Comparison of ENCODE assay signal across 18 cellular contexts in the genomic region with DNA sequence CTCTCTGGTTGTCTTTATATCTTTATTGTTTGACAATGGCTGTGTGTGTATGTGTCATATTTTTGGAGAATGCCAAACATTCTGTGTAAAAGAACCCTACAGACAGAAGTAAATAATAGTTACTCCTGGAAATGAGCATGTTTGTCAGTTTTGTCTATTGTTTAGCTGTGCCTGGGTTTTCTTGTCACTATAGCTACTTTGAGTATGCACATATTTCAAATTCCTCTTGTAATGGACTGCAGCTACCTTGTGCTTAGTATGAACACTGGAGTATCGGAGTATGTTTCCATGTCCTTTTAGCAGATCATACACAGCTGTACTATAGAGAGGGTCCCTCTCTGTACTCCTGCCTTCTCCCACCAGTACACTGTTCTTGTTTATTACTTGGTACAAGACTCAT. TPM values are rescaled to one million over a fixed set of nuclear protein-coding genes. Genes with fewer than 3 reads are reported as not detected.
DNase-seq lines count a peak whose midpoint lies in the region; ATAC-seq, FAIRE-seq and TF ChIP-seq lines count a peak whose summit lies in the region.
"Had no signal": no experiment of that assay in that cellular context is flagged by ENCODE, and none has a peak within 500 bp of the region (broad histone marks: within the 10 kb centered on the region; RNA-seq: fewer than 3 reads in every experiment).

No MANE protein-coding gene starts in this region.

- no peaks in the 10 kb centered on the region for H3K4me1 Mint-ChIP-seq in activated naive CD8-positive, alpha-beta T cell treated with anti-CD3 and anti-CD28 coated beads for 36 hours
- H3K4me1 Mint-ChIP-seq: mesothelial cell of epicardium; stimulated activated naive B cell treated with anti-CD40 and anti-IgM and Interleukin-4, amounts not matched to agents 10 μg/mL and 1 μg/mL and 100 μg/mL, for 72 hours had no signal

- H3K9ac ChIP-seq in PC-3 (ENCODE audit: low read length) (peak overlapping the region; percentile 72), endothelial cell of umbilical vein (replicated peaks; ENCODE audit: extremely low read depth, insufficient read depth, low read length) (peak overlapping the region; percentile 50)

- H3K4me1 ChIP-seq in PC-3 (ENCODE audit: insufficient read depth, low read length) (peaks cover 66% of the 10 kb centered on the region), endothelial cell of umbilical vein (ENCODE audit: control insufficient read depth, extremely low read depth, insufficient read depth, low read length) (peaks cover 26% of the 10 kb centered on the region), mesodermal cell (ENCODE audit: control insufficient read depth, insufficient read depth, low read length, poor library complexity, severe bottlenecking) (peaks cover 3% of the 10 kb centered on the region)

- CTCF ChIA-PET in PC-3 (lab: Charles Lee) (no interaction called here), endothelial cell of umbilical vein (lab: Charles Lee) (no interaction called here)

- H3K36me3 ChIP-seq in PC-3 (ENCODE audit: low read depth, low read length) (no peaks in the 10 kb centered on the region), endothelial cell of umbilical vein (ENCODE audit: control insufficient read depth in 2 of 2, extremely low read depth in 1 of 2, insufficient read depth in 2 of 2, low read length in 2 of 2) (no peaks in the 10 kb centered on the region), mesodermal cell (ENCODE audit: control insufficient read depth, insufficient read depth, low read length) (no peaks in the 10 kb centered on the region)

- no peaks in the 10 kb centered on the region for H3K9me1 ChIP-seq in endothelial cell of umbilical vein (replicated peaks; ENCODE audit: control insufficient read depth, extremely low read depth, insufficient read depth, low read length)

- TF ChIP-seq CTCF in PC-3 (conservative IDR thresholded peaks at IDR 0.05; ENCODE audit: low read depth, low read length) (no peak), endothelial cell of umbilical vein (IDR thresholded peaks at IDR 0.05; ENCODE audit: extremely low read depth in 1 of 2, insufficient read depth in 1 of 2, low read depth in 1 of 2, low read length in 2 of 2) (no peak)

- DNase-seq in EL (peak; percentile 53), PC-3 (peak; percentile 79), endothelial cell of umbilical vein (ENCODE audit: low read depth, low spot score) (peak; percentile 12), cerebellar cortex (ENCODE audit: low spot score) (no peak), putamen (ENCODE audit: low spot score) (no peak), NCI-H2196 treated with DMSO at 0.1 percent for 48 hours (lab: John Stamatoyannopoulos, UW; ENCODE audit: unreplicated experiment) (no peak)
- no peak for DNase-seq in activated naive CD8-positive, alpha-beta T cell treated with anti-CD3 and anti-CD28 coated beads for 36 hours
- DNase-seq: activated CD8-positive, alpha-beta T cell treated with anti-CD3 and anti-CD28 coated beads for 36 hours; C1 segment of cervical spinal cord; DMS79 treated with DMSO at 0.1 percent for 48 hours; NCI-H2081; SIG-M5; stimulated activated naive B cell treated with anti-CD40 and anti-IgM and Interleukin-4, amounts not matched to agents 10 μg/mL and 1 μg/mL and 100 μg/mL, for 72 hours had no signal

- H3K4me2 ChIP-seq in PC-3 (ENCODE audit: low read length) (peak overlapping the region; percentile 81), endothelial cell of umbilical vein (ENCODE audit: insufficient read depth, low read length) (peak overlapping the region; percentile 21)

- H3K27ac Mint-ChIP-seq in activated naive CD8-positive, alpha-beta T cell treated with anti-CD3 and anti-CD28 coated beads for 36 hours: no peak overlapping the region
- H3K27ac Mint-ChIP-seq: activated CD8-positive, alpha-beta T cell treated with anti-CD3 and anti-CD28 coated beads for 36 hours; activated T-helper 1 cell treated with anti-CD3 and anti-CD28 coated beads, Interleukin-12 subunit alpha, Interleukin-12 subunit beta, Interleukin-2, Interleukin-4 antibody, amounts not matched to agents 30 ng/mL and 10 ng/mL and 1 ng/mL, durations not matched to agents 14 hours and 24 hours and 36 hours; dendritic cell treated with granulocyte-macrophage colony-stimulating factor and Interleukin-4, amounts not matched to agents 40 ng/mL and 50 ng/mL, for 4 days; mesothelial cell of epicardium; stimulated activated naive B cell treated with anti-CD40 and anti-IgM and Interleukin-4, amounts not matched to agents 10 μg/mL and 1 μg/mL and 100 μg/mL, for 72 hours had no signal

- WGBS in mesodermal cell (ENCODE audit: insufficient coverage in 2 of 2), 2 experiments: 100% methylated on average over 1 of the region's 1 CpG; no CpG with 5 or more reads in 1 of the 2 experiments

- intact Hi-C loops in PC-3 (cut with micrococcal nuclease): loop anchor here (1.0 to 5.0 kb wide), 4 partner anchors 9 to 173 kb away; a partner anchor contains a TSS
- intact Hi-C loops in endothelial cell of umbilical vein (cut with micrococcal nuclease): no loop called here

- peak; percentile 68 for ATAC-seq in PC-3
- ATAC-seq: stimulated activated naive B cell treated with anti-CD40 and anti-IgM and Interleukin-4, amounts not matched to agents 10 μg/mL and 1 μg/mL and 100 μg/mL, for 72 hours had no signal

- H3K27me3 Mint-ChIP-seq in activated naive CD8-positive, alpha-beta T cell treated with anti-CD3 and anti-CD28 coated beads for 36 hours: no peaks in the 10 kb centered on the region
- H3K27me3 Mint-ChIP-seq: activated CD8-positive, alpha-beta T cell treated with anti-CD3 and anti-CD28 coated beads for 36 hours; dendritic cell treated with granulocyte-macrophage colony-stimulating factor and Interleukin-4, amounts not matched to agents 40 ng/mL and 50 ng/mL, for 4 days had no signal

- H3K27me3 ChIP-seq in PC-3 (ENCODE audit: low read length) (no peaks in the 10 kb centered on the region), endothelial cell of umbilical vein (ENCODE audit: control insufficient read depth in 2 of 2, insufficient read depth in 2 of 2, low read length in 2 of 2) (no peaks in the 10 kb centered on the region)

- H4K20me1 ChIP-seq in PC-3 (ENCODE audit: low read length) (no peaks in the 10 kb centered on the region), endothelial cell of umbilical vein (replicated peaks; ENCODE audit: control insufficient read depth, extremely low read depth, insufficient read depth, low read length) (no peaks in the 10 kb centered on the region)

- BruUV-seq in PC-3 (replicated peaks; lab: Mats Ljungman, UMichigan) (no TSS peak), endothelial cell of umbilical vein (replicated peaks; lab: Mats Ljungman, UMichigan) (no TSS peak)

- H3K4me3 Mint-ChIP-seq in activated naive CD8-positive, alpha-beta T cell treated with anti-CD3 and anti-CD28 coated beads for 36 hours: no peak overlapping the region
- H3K4me3 Mint-ChIP-seq: activated CD8-positive, alpha-beta T cell treated with anti-CD3 and anti-CD28 coated beads for 36 hours; activated T-helper 1 cell treated with anti-CD3 and anti-CD28 coated beads, Interleukin-12 subunit alpha, Interleukin-12 subunit beta, Interleukin-2, Interleukin-4 antibody, amounts not matched to agents 30 ng/mL and 10 ng/mL and 1 ng/mL, durations not matched to agents 14 hours and 24 hours and 36 hours; dendritic cell treated with granulocyte-macrophage colony-stimulating factor and Interleukin-4, amounts not matched to agents 40 ng/mL and 50 ng/mL, for 4 days; mesothelial cell of epicardium; stimulated activated naive B cell treated with anti-CD40 and anti-IgM and Interleukin-4, amounts not matched to agents 10 μg/mL and 1 μg/mL and 100 μg/mL, for 72 hours had no signal

- H3K79me2 ChIP-seq in PC-3 (ENCODE audit: low read length): no peaks in the 10 kb centered on the region
- no peaks in the 10 kb centered on the region for H3K79me2 ChIP-seq in endothelial cell of umbilical vein (ENCODE audit: control insufficient read depth, insufficient read depth, low read length)

- H3K9me2 ChIP-seq in PC-3 (replicated peaks; ENCODE audit: low read length): no peaks in the 10 kb centered on the region

- no peak for TF ChIP-seq POLR2A in endothelial cell of umbilical vein (IDR thresholded peaks at IDR 0.05; ENCODE audit: low read depth, low read length)

- no peaks in the 10 kb centered on the region for H3K9me3 ChIP-seq in PC-3 (ENCODE audit: low read length)
- no peaks in the 10 kb centered on the region for H3K9me3 ChIP-seq in endothelial cell of umbilical vein (replicated peaks; ENCODE audit: control insufficient read depth, insufficient read depth, low read length)
- no peaks in the 10 kb centered on the region for H3K9me3 ChIP-seq in mesodermal cell (ENCODE audit: control insufficient read depth, low read length)

- peak overlapping the region; percentile 46 for H3K4me3 ChIP-seq in PC-3 (ENCODE audit: low read length)
- H3K4me3 ChIP-seq in endothelial cell of umbilical vein (replicated peaks in 1 of 3; ENCODE audit: insufficient read depth in 1 of 3, low read depth in 1 of 3, low read length in 3 of 3): no peak overlapping the region
- no peak overlapping the region for H3K4me3 ChIP-seq in mesodermal cell (ENCODE audit: extremely low read depth, insufficient read depth, low read length, poor library complexity, severe bottlenecking)
- H3K4me3 ChIP-seq: skin epidermis had no signal

- POLR2A ChIA-PET in PC-3 (lab: Charles Lee; ENCODE audit: unreplicated experiment) (interaction anchor here (0.6 to 0.8 kb wide), 2 partner anchors 58 to 60 kb away, joined by 12 read pairs; a partner anchor contains a TSS), endothelial cell of umbilical vein (lab: Charles Lee) (no interaction called here)

- H2AFZ ChIP-seq in PC-3 (ENCODE audit: low read length): peak overlapping the region; percentile 22
- H2AFZ ChIP-seq in endothelial cell of umbilical vein (ENCODE audit: low read depth, low read length): peak overlapping the region; percentile 85

- H3K27ac ChIP-seq in PC-3 (ENCODE audit: low read length): peak overlapping the region; percentile 98
- H3K27ac ChIP-seq in endothelial cell of umbilical vein (ENCODE audit: insufficient read depth, low read depth, low read length): peak overlapping the region; percentile 90
- H3K27ac ChIP-seq in mesodermal cell (ENCODE audit: low read depth, low read length, severe bottlenecking): peak overlapping the region; percentile 91

- dilution Hi-C loops in endothelial cell of umbilical vein (cut with MboI; ENCODE audit: extremely low pct_ligation_motif_present, low sequenced_read_pairs): no loop called here

- H3K36me3 Mint-ChIP-seq in activated naive CD8-positive, alpha-beta T cell treated with anti-CD3 and anti-CD28 coated beads for 36 hours: no peaks in the 10 kb centered on the region
- H3K36me3 Mint-ChIP-seq: mesothelial cell of epicardium; stimulated activated naive B cell treated with anti-CD40 and anti-IgM and Interleukin-4, amounts not matched to agents 10 μg/mL and 1 μg/mL and 100 μg/mL, for 72 hours had no signal

- FAIRE-seq in endothelial cell of umbilical vein (lab: Jason Lieb, UNC): no peak

- no peaks in the 10 kb centered on the region for H3K9me3 Mint-ChIP-seq in activated naive CD8-positive, alpha-beta T cell treated with anti-CD3 and anti-CD28 coated beads for 36 hours
- H3K9me3 Mint-ChIP-seq: activated CD8-positive, alpha-beta T cell treated with anti-CD3 and anti-CD28 coated beads for 36 hours; activated T-helper 1 cell treated with anti-CD3 and anti-CD28 coated beads, Interleukin-12 subunit alpha, Interleukin-12 subunit beta, Interleukin-2, Interleukin-4 antibody, amounts not matched to agents 30 ng/mL and 10 ng/mL and 1 ng/mL, durations not matched to agents 14 hours and 24 hours and 36 hours; dendritic cell treated with granulocyte-macrophage colony-stimulating factor and Interleukin-4, amounts not matched to agents 40 ng/mL and 50 ng/mL, for 4 days; mesothelial cell of epicardium; stimulated activated naive B cell treated with anti-CD40 and anti-IgM and Interleukin-4, amounts not matched to agents 10 μg/mL and 1 μg/mL and 100 μg/mL, for 72 hours had no signal

- peaks cover 5% of the 10 kb centered on the region for H3F3A ChIP-seq in PC-3 (ENCODE audit: low read length, unreplicated experiment)

RNA-seq across cellular contexts. Expression of a gene that starts 58.0 kb away (rescaled TPM):
- total RNA-seq in PC-3 (2014; rRNA removed) (23.1 and 38.5 TPM in 2 replicates), endothelial cell of umbilical vein (19.4 and 23.0 TPM in 2 replicates)
- polyA plus RNA-seq in endothelial cell of umbilical vein: 5.8 and 6.1 TPM in 2 replicates
- 12.7 and 14.3 TPM in 2 replicates for polyA plus RNA-seq in endothelial cell of umbilical vein (2011; cell fraction: cytosol; rRNA removed)
- polyA plus RNA-seq in endothelial cell of umbilical vein (2011; cell fraction: nucleus; rRNA removed): 25.6 and 36.2 TPM in 2 replicates
- 13.3 and 26.3 TPM in 2 replicates for polyA plus RNA-seq in endothelial cell of umbilical vein (2012)
- 17.8 and 30.8 TPM in 2 replicates for polyA minus RNA-seq in endothelial cell of umbilical vein
- not detected for polyA minus RNA-seq in endothelial cell of umbilical vein (2011; cell fraction: cytosol; rRNA and poly(A)+ RNA removed)
- 41.4 and 78.5 TPM in 2 replicates for polyA minus RNA-seq in endothelial cell of umbilical vein (2011; cell fraction: nucleus; rRNA and poly(A)+ RNA removed)
- polyA plus RNA-seq in mesodermal cell (2013, experiment 1 of 2): 3.9 TPM
- 2.2 TPM for polyA plus RNA-seq in mesodermal cell (2013, experiment 2 of 2)
- total RNA-seq in activated naive CD8-positive, alpha-beta T cell treated with anti-CD3 and anti-CD28 coated beads for 36 hours: 100 to 1,000 TPM; 154 to 159 TPM

Comparison
In these comparisons a context has a peak if more than half of its experiments do, and no peak if none do; other contexts are left out.
1. DNase-seq: peak in EL (single experiment), PC-3 (single experiment) and endothelial cell of umbilical vein (single experiment); none in cerebellar cortex (single experiment), putamen (single experiment), NCI-H2196 treated with DMSO at 0.1 percent for 48 hours (single experiment) and activated naive CD8-positive, alpha-beta T cell treated with anti-CD3 and anti-CD28 coated beads for 36 hours (single experiment).
2. Peak in every context shown above with its lines, with median percentiles within 50 percentile points of each other: H3K27ac ChIP-seq.